In genomic region chr2:156526950-156527636, GRCh38 we compare ENCODE assay signal across 15 cellular contexts.
DNase-seq lines count a peak whose midpoint lies in the region; ATAC-seq, FAIRE-seq and TF ChIP-seq lines count a peak whose summit lies in the region.
"Had no signal": no experiment of that assay in that cellular context is flagged by ENCODE, and none has a peak within 500 bp of the region (broad histone marks: within the 10 kb centered on the region; RNA-seq: fewer than 3 reads in every experiment).

No MANE protein-coding gene starts in this region.

- RAD21 ChIA-PET in GM12878 (lab: Charles Lee; ENCODE audit: unreplicated experiment): interaction anchor here (0.8 to 2.2 kb wide), 11 partner anchors 9 to 186 kb away, joined by 3 to 9 read pairs (median 3); no protein-coding TSS in a partner anchor

- SMC1A ChIA-PET in GM12878 (lab: Charles Lee; ENCODE audit: uncharacterized antibody, unreplicated experiment): interaction anchor here (0.6 to 3.4 kb wide), 23 partner anchors 9 to 664 kb away, joined by 3 to 14 read pairs (median 5); no protein-coding TSS in a partner anchor

- H3K4me1 Mint-ChIP-seq in CD4-positive, alpha-beta memory T cell: peaks cover 0 to 3% (median 0%) of the 10 kb centered on the region in 4 donors

- no peak for TF ChIP-seq RAD21 in GM12878 (IDR thresholded peaks at IDR 0.05; ENCODE audit: insufficient read depth, low read depth, low read length)

- peaks cover 16% of the 10 kb centered on the region for H3K4me1 ChIP-seq in GM12878 (ENCODE audit: control insufficient read depth, insufficient read depth, low read length)
- H3K4me1 ChIP-seq in CD4-positive, alpha-beta memory T cell (ENCODE audit: insufficient read depth, low read length): no peaks in the 10 kb centered on the region
- H3K4me1 ChIP-seq: body of pancreas, vagina had no signal

- DNase-seq in GM12878 (ENCODE audit: low read depth, low spot score): no peak
- no peak for DNase-seq in cerebellum (ENCODE audit: low spot score)
- no peak for DNase-seq in CD4-positive, alpha-beta memory T cell
- no peak for DNase-seq in stimulated activated CD4-positive, alpha-beta T cell treated with anti-CD3 and anti-CD28 coated beads, Interleukin-1b, Interleukin-23, amount 100 ng/mL, for 48 hours
- no peak for DNase-seq in SW 1271 (lab: John Stamatoyannopoulos, UW)
- DNase-seq: activated CD8-positive, alpha-beta memory T cell treated with anti-CD3 and anti-CD28 coated beads for 24 hours; body of pancreas; kidney; NCI-H774 had no signal

- TF ChIP-seq EP300 in GM12878 (IDR thresholded peaks at IDR 0.05; ENCODE audit: borderline replicate concordance in 1 of 2, control insufficient read depth in 1 of 2, low read depth in 2 of 2, low read length in 2 of 2): peak; percentile 96 to 99

- H4K20me1 ChIP-seq in GM12878 (ENCODE audit: control insufficient read depth, insufficient read depth): no peaks in the 10 kb centered on the region

- TF ChIP-seq POLR2A in GM12878 (IDR thresholded peaks at IDR 0.05; ENCODE audit: low read depth, low read length): no peak

- peak overlapping the region in 1 of 7 donors; percentile 4 for H3K27ac Mint-ChIP-seq in CD4-positive, alpha-beta memory T cell

- H3K27ac ChIP-seq in GM12878 (ENCODE audit: control insufficient read depth, insufficient read depth): peak overlapping the region; percentile 81
- no peak overlapping the region for H3K27ac ChIP-seq in CD4-positive, alpha-beta memory T cell (ENCODE audit: low read depth, low read length)
- H3K27ac ChIP-seq: body of pancreas, esophagus muscularis mucosa, vagina had no signal

- H2AFZ ChIP-seq in GM12878 (ENCODE audit: control insufficient read depth, low read depth, low read length): no peak overlapping the region

- H3K79me2 ChIP-seq in GM12878 (ENCODE audit: control insufficient read depth, insufficient read depth, low read length): no peaks in the 10 kb centered on the region

- H3K4me2 ChIP-seq in GM12878 (ENCODE audit: control insufficient read depth, insufficient read depth): peak overlapping the region; percentile 63

- intact Hi-C loops in GM12878 (cut with micrococcal nuclease; ENCODE audit: unreplicated experiment): loop anchor here (1.0 to 5.0 kb wide), 3 partner anchors 11 to 186 kb away; no protein-coding TSS in a partner anchor
- intact Hi-C loops in CD4-positive, alpha-beta memory T cell (cut with micrococcal nuclease): no loop called here

- WGBS in GM12878 (ENCODE audit: insufficient coverage, insufficient replicate concordance, low lambda C conversion rate, missing lambda C conversion rate): 0% methylated on average over 2 of the region's 2 CpGs

- H3K36me3 Mint-ChIP-seq in CD4-positive, alpha-beta memory T cell: peaks cover 4 to 10% of the 10 kb centered on the region in 2 donors

- FAIRE-seq in GM12878 (lab: Jason Lieb, UNC): peak; percentile 81
- FAIRE-seq: H1 had no signal

- peaks cover 3% of the 10 kb centered on the region; the same call in 2 of the 3 replicates for H3K9me3 ChIP-seq in GM12878 (replicated peaks; ENCODE audit: control insufficient read depth, insufficient read depth, low read length)
- H3K9me3 ChIP-seq in CD4-positive, alpha-beta memory T cell (ENCODE audit: control insufficient read depth in 1 of 2, low read length in 2 of 2): no peaks in the 10 kb centered on the region
- H3K9me3 ChIP-seq: body of pancreas, esophagus muscularis mucosa, vagina had no signal

- peaks cover 0 to 6% (median 0%) of the 10 kb centered on the region in 8 donors for H3K9me3 Mint-ChIP-seq in CD4-positive, alpha-beta memory T cell

- no peak overlapping the region for H3K4me3 Mint-ChIP-seq in CD4-positive, alpha-beta memory T cell

- POLR2A ChIA-PET in GM12878 (lab: Charles Lee): interaction anchor here (1.3 kb wide), 1 partner anchor 192 kb away, joined by 4 read pairs; no protein-coding TSS in a partner anchor
- POLR2A ChIA-PET in CD4-positive, alpha-beta memory T cell (lab: Charles Lee; ENCODE audit: partially characterized antibody): no interaction called here

- in situ Hi-C loops in GM12878 (cut with MboI): no loop called here

- BruUV-seq in GM12878 (replicated peaks; lab: Mats Ljungman, UMichigan): no TSS peak

- CTCF ChIA-PET in GM12878 (lab: Yijun Ruan, JAX): interaction anchor here (0.8 to 1.5 kb wide), 4 partner anchors 10 to 192 kb away, joined by 3 to 6 read pairs (median 4); no protein-coding TSS in a partner anchor
- CTCF ChIA-PET in CD4-positive, alpha-beta memory T cell (lab: Charles Lee; ENCODE audit: partially characterized antibody): no interaction called here

- H3K27me3 Mint-ChIP-seq in CD4-positive, alpha-beta memory T cell: no peaks in the 10 kb centered on the region

- no peaks in the 10 kb centered on the region for H3K27me3 ChIP-seq in GM12878 (replicated peaks in 1 of 2; ENCODE audit: control insufficient read depth in 2 of 2, insufficient read depth in 2 of 2, low read length in 1 of 2)
- H3K27me3 ChIP-seq in CD4-positive, alpha-beta memory T cell (ENCODE audit: insufficient read depth, low read length): no peaks in the 10 kb centered on the region
- H3K27me3 ChIP-seq: body of pancreas, esophagus muscularis mucosa, vagina had no signal

- no peaks in the 10 kb centered on the region for H3K36me3 ChIP-seq in GM12878 (ENCODE audit: control insufficient read depth in 2 of 2, insufficient read depth in 2 of 2, low read length in 1 of 2)
- H3K36me3 ChIP-seq in CD4-positive, alpha-beta memory T cell (ENCODE audit: insufficient read depth, low read length): no peaks in the 10 kb centered on the region
- H3K36me3 ChIP-seq: vagina had no signal

- no peak for TF ChIP-seq CTCF in GM12878 (IDR thresholded peaks at IDR 0.05 in 2 of 3, conservative IDR thresholded peaks at IDR 0.05 in 1 of 3; ENCODE audit: control insufficient read depth in 2 of 3, extremely low read depth in 1 of 3, insufficient read depth in 1 of 3, low read depth in 3 of 3, low read length in 3 of 3)

- no peak overlapping the region for H3K4me3 ChIP-seq in GM12878
- no peak overlapping the region for H3K4me3 ChIP-seq in CD4-positive, alpha-beta memory T cell (ENCODE audit: low read length in 2 of 2)
- H3K4me3 ChIP-seq: body of pancreas, esophagus muscularis mucosa, vagina had no signal

- H3K9ac ChIP-seq in GM12878 (ENCODE audit: control insufficient read depth, insufficient read depth, low read length): peak overlapping the region; percentile 34; the same call in 1 of the 2 replicates

- ATAC-seq in GM18858 (IDR thresholded peaks at IDR 0.05; ENCODE audit: unreplicated experiment) (peak; percentile 97), GM21381 (IDR thresholded peaks at IDR 0.05; ENCODE audit: unreplicated experiment) (peak; percentile 97), HG03045 (IDR thresholded peaks at IDR 0.05; ENCODE audit: unreplicated experiment) (peak; percentile 95), GM12878 (peak; percentile 94)
- ATAC-seq: body of pancreas had no signal

TF ChIP-seq in GM12878, 131 proteins besides CTCF, POLR2A, EP300 and RAD21 (continues in another document):
- no peak for TF ChIP-seq CBX3 (IDR thresholded peaks at IDR 0.05; ENCODE audit: borderline replicate concordance, low read depth)
- TF ChIP-seq SMARCA5 (IDR thresholded peaks at IDR 0.05): peak; percentile 71; the same call in 1 of the 2 replicates
- TF ChIP-seq ZNF687 (IDR thresholded peaks at IDR 0.05): 0 out of 2 replicates have a peak, but pooled peaks have one; percentile 48
- TF ChIP-seq NBN (IDR thresholded peaks at IDR 0.05): peak; percentile 96
- TF ChIP-seq HDAC6 (IDR thresholded peaks at IDR 0.05; ENCODE audit: unreplicated experiment): no peak
- no peak for TF ChIP-seq HDAC2 (IDR thresholded peaks at IDR 0.05)
- no peak for TF ChIP-seq IRF5 (IDR thresholded peaks at IDR 0.05; ENCODE audit: borderline replicate concordance)
